In the genomic region with DNA sequence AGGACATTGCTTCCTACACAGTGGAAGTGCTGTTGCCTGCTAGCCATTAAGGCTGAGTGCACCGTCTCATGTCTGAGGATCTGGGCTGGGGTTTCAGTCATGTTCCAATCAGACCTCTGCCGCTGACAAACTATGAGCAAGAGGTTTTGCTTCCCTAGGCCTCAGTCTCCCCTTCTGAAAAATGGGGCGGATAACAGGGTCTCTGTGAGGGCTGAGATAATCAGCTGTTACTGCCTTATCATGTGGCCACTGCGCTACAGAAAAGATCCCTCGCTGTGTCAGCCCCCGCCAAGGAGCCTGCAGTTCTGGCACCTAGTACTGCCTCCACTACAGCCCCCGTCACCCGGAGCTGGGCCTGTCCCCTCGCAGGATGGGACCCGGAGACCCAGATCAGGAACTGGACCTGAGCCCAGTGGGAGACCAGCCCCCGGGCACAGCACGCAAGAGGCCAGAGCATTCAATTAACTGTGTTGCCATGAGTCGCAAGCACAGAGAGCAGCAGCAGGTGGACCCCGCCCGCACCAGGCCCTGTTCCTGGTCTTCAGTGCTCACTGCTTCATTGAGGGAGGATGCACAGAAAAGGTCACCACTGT, we compare ENCODE assay signal across 10 cellular contexts. TPM values are rescaled to one million over a fixed set of nuclear protein-coding genes. Genes with fewer than 3 reads are reported as not detected.
A peak's percentile ranks its signal among the peaks of the same experiment; 100 is the strongest.
DNase-seq lines count a peak whose midpoint lies in the region; ATAC-seq and TF ChIP-seq lines count a peak whose summit lies in the region.
"Had no signal": no experiment of that assay in that cellular context is flagged by ENCODE, and none has a peak within 500 bp of the region (broad histone marks: within the 10 kb centered on the region; RNA-seq: fewer than 3 reads in every experiment).

No MANE protein-coding gene starts in this region.

- H3K27ac ChIP-seq in GM23248 (peak overlapping the region; percentile 50), left ventricle myocardium inferior (replicated peaks) (peak overlapping the region; percentile 90), skeletal muscle tissue (ENCODE audit: low read depth, low read length) (peak overlapping the region; percentile 82)

- H3K27me3 Mint-ChIP-seq in T-helper 17 cell = no peaks in the 10 kb centered on the region

- intact Hi-C loops in left ventricle myocardium inferior (cut with micrococcal nuclease) = no loop called here

- H3K36me3 Mint-ChIP-seq in T-helper 17 cell (ENCODE audit: low read depth) = peaks cover 2% of the 10 kb centered on the region

- DNase-seq in GM23248 (no peak), T-helper 17 cell (no peak), left ventricle myocardium inferior (no peak), NCI-H2227 treated with DMSO at 0.1 percent for 48 hours (lab: John Stamatoyannopoulos, UW) (no peak), superior temporal gyrus (ENCODE audit: extremely low spot score) (no peak)
- DNase-seq in activated naive CD4-positive, alpha-beta T cell treated with anti-CD3 and anti-CD28 coated beads, Interleukin-2, amount 50 U/mL, for 16 hours = no peak
- no peak for DNase-seq in effector CD4-positive, alpha-beta T cell
- DNase-seq: SIG-M5; stimulated activated naive CD8-positive, alpha-beta T cell treated with anti-CD3 and anti-CD28 coated beads, Interleukin-15, Interleukin-2, amounts not matched to agents 100 U/mL and 50 U/mL, for 24 hours had no signal

- in situ Hi-C loops in GM23248 (cut with MboI) = no loop called here

- H3F3A ChIP-seq in GM23248 (ENCODE audit: insufficient read depth) = peaks cover 16% of the 10 kb centered on the region

- peak overlapping the region; percentile 73 for H3K4me2 ChIP-seq in GM23248 (ENCODE audit: unreplicated experiment)

- no peak for TF ChIP-seq CTCF in left ventricle myocardium inferior (IDR thresholded peaks at IDR 0.05; ENCODE audit: borderline replicate concordance)

- peak overlapping the region; percentile 68 for H3K4me3 ChIP-seq in GM23248
- H3K4me3 ChIP-seq in left ventricle myocardium inferior = peak overlapping the region; percentile 72
- H3K4me3 ChIP-seq in skeletal muscle tissue (ENCODE audit: low read length in 3 of 3) = peak overlapping the region; percentile 71 to 82 (median 77)

- no peaks in the 10 kb centered on the region for H4K20me1 ChIP-seq in GM23248 (ENCODE audit: insufficient read depth)

- no peak overlapping the region for H3K27ac Mint-ChIP-seq in T-helper 17 cell

- H3K36me3 ChIP-seq in GM23248 (ENCODE audit: low read depth) (0 out of 2 replicates have a peak, but pooled peaks cover 2% of the 10 kb centered on the region), left ventricle myocardium inferior (no peaks in the 10 kb centered on the region), skeletal muscle tissue (ENCODE audit: control insufficient read depth in 3 of 3, insufficient read depth in 3 of 3, low read length in 3 of 3) (peaks cover 12 to 20% (median 17%) of the 10 kb centered on the region in 3 donors)

- no peaks in the 10 kb centered on the region for H3K9me2 ChIP-seq in GM23248 (ENCODE audit: insufficient read depth)

- peaks cover 55% of the 10 kb centered on the region for H3K79me2 ChIP-seq in GM23248 (ENCODE audit: insufficient read depth)

- peak overlapping the region; percentile 43 for H3K4me3 Mint-ChIP-seq in T-helper 17 cell

- WGBS in GM23248 (ENCODE audit: low coverage in 1 of 2, low lambda C conversion rate in 2 of 2, missing lambda C conversion rate in 2 of 2), 2 experiments = 63 to 64% methylated on average over 15 of the region's 15 CpGs

- H3K9ac ChIP-seq in GM23248 (peak overlapping the region; percentile 69), skeletal muscle tissue (ENCODE audit: low read depth in 1 of 3, low read length in 3 of 3) (peak overlapping the region; percentile 52 to 89 (median 81))

- H3K9me3 ChIP-seq in GM23248 (ENCODE audit: low read depth) (no peaks in the 10 kb centered on the region), T-helper 17 cell (ENCODE audit: control insufficient read depth, low read length, poor library complexity, severe bottlenecking) (no peaks in the 10 kb centered on the region), left ventricle myocardium inferior (replicated peaks) (no peaks in the 10 kb centered on the region), skeletal muscle tissue (ENCODE audit: control insufficient read depth in 3 of 3, low read length in 3 of 3) (no peaks in the 10 kb centered on the region)

- H2AFZ ChIP-seq in GM23248 = peak overlapping the region; percentile 51; the same call in 1 of the 2 replicates

- peaks cover 33% of the 10 kb centered on the region for H3K4me1 Mint-ChIP-seq in T-helper 17 cell

- H3K4me1 ChIP-seq in GM23248 (ENCODE audit: insufficient read depth) (peaks cover 26% of the 10 kb centered on the region), left ventricle myocardium inferior (peaks cover 67% of the 10 kb centered on the region), skeletal muscle tissue (ENCODE audit: control insufficient read depth in 3 of 3, insufficient read depth in 3 of 3, low read length in 3 of 3) (peaks cover 56 to 76% (median 71%) of the 10 kb centered on the region in 3 donors)

- no peaks in the 10 kb centered on the region for H3K27me3 ChIP-seq in GM23248 (replicated peaks; ENCODE audit: insufficient read depth)
- H3K27me3 ChIP-seq in left ventricle myocardium inferior (ENCODE audit: low read depth) = no peaks in the 10 kb centered on the region
- H3K27me3 ChIP-seq in skeletal muscle tissue (ENCODE audit: control insufficient read depth in 3 of 3, insufficient read depth in 3 of 3, low read length in 3 of 3) = no peaks in the 10 kb centered on the region

- no peak for ATAC-seq in T-helper 17 cell

RNA-seq across cellular contexts. Expression of a gene that starts 3.0 kb away (rescaled TPM):
- total RNA-seq in GM23248 (2014; rRNA removed; shearing (Covaris generic)) = 31.5 and 35.9 TPM in 2 replicates
- polyA plus RNA-seq in GM23248 (2016; fragmentation: Nextera tagmentation; extraction: Ambion mirVana) = 32.7 and 42.2 TPM in 2 replicates
- total RNA-seq in T-helper 17 cell (100 to 1,000 TPM; 170 to 196 TPM), left ventricle myocardium inferior (45.1 TPM), skeletal muscle tissue (17.2 TPM)

RNA-seq across cellular contexts. Expression of a gene that starts 6.8 kb away (rescaled TPM):
- 11.6 and 17.3 TPM in 2 replicates for total RNA-seq in GM23248 (2014; rRNA removed; shearing (Covaris generic))
- polyA plus RNA-seq in GM23248 (2016; fragmentation: Nextera tagmentation; extraction: Ambion mirVana) = 60.4 and 65.2 TPM in 2 replicates
- total RNA-seq in T-helper 17 cell = 10 to 100 TPM; 19.2 to 33.8 TPM
- 36.0 TPM for total RNA-seq in left ventricle myocardium inferior
- 3.1 TPM for total RNA-seq in skeletal muscle tissue

RNA-seq across cellular contexts. Expression of a gene that starts 7.1 kb away (rescaled TPM):
- 6.3 and 6.6 TPM in 2 replicates for total RNA-seq in GM23248 (2014; rRNA removed; shearing (Covaris generic))
- 32.4 and 33.0 TPM in 2 replicates for polyA plus RNA-seq in GM23248 (2016; fragmentation: Nextera tagmentation; extraction: Ambion mirVana)
- total RNA-seq in T-helper 17 cell = 10 to 100 TPM; 44.1 to 57.3 TPM
- 47.5 TPM for total RNA-seq in left ventricle myocardium inferior
- 7.3 TPM for total RNA-seq in skeletal muscle tissue

RNA-seq across cellular contexts. Expression of a gene that starts 19.4 kb away (rescaled TPM):
- total RNA-seq in GM23248 (2014; rRNA removed; shearing (Covaris generic)) = 53.1 and 88.0 TPM in 2 replicates
- polyA plus RNA-seq in GM23248 (2016; fragmentation: Nextera tagmentation; extraction: Ambion mirVana) = 88.9 and 91.7 TPM in 2 replicates
- total RNA-seq in T-helper 17 cell (100 to 1,000 TPM; 125 to 162 TPM), left ventricle myocardium inferior (104 TPM), skeletal muscle tissue (63.7 TPM)

RNA-seq across cellular contexts. Expression of a gene that starts 26.3 kb away (rescaled TPM):
- total RNA-seq in GM23248 (2014; rRNA removed; shearing (Covaris generic)) = not detected in 2 replicates
- polyA plus RNA-seq in GM23248 (2016; fragmentation: Nextera tagmentation; extraction: Ambion mirVana) = 0.66 and 0.91 TPM in 2 replicates
- total RNA-seq in T-helper 17 cell (100 to 1,000 TPM in 1 of 2 donors, 10 to 100 TPM in 1; 47.8 to 107 TPM), left ventricle myocardium inferior (not detected), skeletal muscle tissue (0.52 TPM)
